ENCODE assay signal across 1 cellular context in the genomic region with DNA sequence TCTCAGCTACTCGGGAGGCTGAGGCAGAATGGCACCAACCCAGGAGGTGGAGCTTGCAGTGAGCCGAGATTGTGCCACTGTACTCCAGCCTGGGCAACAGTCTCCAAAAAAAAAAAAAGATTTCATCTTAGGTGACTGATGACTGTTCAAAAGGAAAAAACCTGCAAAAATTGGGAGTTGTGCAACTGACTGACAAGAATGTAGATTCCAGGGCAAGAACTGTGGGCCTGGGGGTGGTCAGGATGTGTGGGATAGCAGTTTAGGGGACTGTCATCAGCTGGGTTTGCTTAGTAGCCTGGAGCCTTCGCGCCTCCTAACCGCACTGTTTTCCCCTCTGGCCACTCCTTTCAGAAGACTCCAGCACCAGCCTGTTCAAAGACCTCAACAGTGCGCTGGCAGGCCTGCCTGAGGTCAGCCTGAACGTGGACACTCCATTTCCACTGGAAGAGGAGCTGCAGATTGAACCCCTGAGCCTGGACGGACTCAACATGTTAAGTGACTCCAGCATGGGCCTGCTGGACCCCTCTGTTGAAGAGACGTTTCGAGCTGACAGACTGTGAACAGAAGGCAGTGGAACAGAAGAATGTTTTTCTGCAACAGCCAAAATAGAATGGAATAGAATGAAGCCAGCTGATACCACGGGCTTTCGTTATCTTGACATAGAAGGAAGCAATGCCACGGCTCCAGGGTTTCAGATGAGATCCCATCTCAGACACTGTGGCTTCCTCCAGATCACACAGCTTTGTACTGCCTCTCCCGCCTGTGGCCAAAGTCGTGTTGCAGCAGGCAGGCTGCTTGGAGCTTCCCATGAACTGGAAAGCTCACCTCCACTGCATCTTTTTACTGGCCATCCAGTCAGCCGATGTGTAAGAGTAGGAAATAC.
TF ChIP-seq lines count a peak whose summit lies in the region.

No MANE protein-coding gene starts in this region.

TF ChIP-seq in H1, 55 proteins besides CTCF, POLR2A, EP300 and RAD21:
- no peak for TF ChIP-seq JUN (IDR thresholded peaks at IDR 0.05; ENCODE audit: low read depth, low read length)
- TF ChIP-seq, protein P1, sequence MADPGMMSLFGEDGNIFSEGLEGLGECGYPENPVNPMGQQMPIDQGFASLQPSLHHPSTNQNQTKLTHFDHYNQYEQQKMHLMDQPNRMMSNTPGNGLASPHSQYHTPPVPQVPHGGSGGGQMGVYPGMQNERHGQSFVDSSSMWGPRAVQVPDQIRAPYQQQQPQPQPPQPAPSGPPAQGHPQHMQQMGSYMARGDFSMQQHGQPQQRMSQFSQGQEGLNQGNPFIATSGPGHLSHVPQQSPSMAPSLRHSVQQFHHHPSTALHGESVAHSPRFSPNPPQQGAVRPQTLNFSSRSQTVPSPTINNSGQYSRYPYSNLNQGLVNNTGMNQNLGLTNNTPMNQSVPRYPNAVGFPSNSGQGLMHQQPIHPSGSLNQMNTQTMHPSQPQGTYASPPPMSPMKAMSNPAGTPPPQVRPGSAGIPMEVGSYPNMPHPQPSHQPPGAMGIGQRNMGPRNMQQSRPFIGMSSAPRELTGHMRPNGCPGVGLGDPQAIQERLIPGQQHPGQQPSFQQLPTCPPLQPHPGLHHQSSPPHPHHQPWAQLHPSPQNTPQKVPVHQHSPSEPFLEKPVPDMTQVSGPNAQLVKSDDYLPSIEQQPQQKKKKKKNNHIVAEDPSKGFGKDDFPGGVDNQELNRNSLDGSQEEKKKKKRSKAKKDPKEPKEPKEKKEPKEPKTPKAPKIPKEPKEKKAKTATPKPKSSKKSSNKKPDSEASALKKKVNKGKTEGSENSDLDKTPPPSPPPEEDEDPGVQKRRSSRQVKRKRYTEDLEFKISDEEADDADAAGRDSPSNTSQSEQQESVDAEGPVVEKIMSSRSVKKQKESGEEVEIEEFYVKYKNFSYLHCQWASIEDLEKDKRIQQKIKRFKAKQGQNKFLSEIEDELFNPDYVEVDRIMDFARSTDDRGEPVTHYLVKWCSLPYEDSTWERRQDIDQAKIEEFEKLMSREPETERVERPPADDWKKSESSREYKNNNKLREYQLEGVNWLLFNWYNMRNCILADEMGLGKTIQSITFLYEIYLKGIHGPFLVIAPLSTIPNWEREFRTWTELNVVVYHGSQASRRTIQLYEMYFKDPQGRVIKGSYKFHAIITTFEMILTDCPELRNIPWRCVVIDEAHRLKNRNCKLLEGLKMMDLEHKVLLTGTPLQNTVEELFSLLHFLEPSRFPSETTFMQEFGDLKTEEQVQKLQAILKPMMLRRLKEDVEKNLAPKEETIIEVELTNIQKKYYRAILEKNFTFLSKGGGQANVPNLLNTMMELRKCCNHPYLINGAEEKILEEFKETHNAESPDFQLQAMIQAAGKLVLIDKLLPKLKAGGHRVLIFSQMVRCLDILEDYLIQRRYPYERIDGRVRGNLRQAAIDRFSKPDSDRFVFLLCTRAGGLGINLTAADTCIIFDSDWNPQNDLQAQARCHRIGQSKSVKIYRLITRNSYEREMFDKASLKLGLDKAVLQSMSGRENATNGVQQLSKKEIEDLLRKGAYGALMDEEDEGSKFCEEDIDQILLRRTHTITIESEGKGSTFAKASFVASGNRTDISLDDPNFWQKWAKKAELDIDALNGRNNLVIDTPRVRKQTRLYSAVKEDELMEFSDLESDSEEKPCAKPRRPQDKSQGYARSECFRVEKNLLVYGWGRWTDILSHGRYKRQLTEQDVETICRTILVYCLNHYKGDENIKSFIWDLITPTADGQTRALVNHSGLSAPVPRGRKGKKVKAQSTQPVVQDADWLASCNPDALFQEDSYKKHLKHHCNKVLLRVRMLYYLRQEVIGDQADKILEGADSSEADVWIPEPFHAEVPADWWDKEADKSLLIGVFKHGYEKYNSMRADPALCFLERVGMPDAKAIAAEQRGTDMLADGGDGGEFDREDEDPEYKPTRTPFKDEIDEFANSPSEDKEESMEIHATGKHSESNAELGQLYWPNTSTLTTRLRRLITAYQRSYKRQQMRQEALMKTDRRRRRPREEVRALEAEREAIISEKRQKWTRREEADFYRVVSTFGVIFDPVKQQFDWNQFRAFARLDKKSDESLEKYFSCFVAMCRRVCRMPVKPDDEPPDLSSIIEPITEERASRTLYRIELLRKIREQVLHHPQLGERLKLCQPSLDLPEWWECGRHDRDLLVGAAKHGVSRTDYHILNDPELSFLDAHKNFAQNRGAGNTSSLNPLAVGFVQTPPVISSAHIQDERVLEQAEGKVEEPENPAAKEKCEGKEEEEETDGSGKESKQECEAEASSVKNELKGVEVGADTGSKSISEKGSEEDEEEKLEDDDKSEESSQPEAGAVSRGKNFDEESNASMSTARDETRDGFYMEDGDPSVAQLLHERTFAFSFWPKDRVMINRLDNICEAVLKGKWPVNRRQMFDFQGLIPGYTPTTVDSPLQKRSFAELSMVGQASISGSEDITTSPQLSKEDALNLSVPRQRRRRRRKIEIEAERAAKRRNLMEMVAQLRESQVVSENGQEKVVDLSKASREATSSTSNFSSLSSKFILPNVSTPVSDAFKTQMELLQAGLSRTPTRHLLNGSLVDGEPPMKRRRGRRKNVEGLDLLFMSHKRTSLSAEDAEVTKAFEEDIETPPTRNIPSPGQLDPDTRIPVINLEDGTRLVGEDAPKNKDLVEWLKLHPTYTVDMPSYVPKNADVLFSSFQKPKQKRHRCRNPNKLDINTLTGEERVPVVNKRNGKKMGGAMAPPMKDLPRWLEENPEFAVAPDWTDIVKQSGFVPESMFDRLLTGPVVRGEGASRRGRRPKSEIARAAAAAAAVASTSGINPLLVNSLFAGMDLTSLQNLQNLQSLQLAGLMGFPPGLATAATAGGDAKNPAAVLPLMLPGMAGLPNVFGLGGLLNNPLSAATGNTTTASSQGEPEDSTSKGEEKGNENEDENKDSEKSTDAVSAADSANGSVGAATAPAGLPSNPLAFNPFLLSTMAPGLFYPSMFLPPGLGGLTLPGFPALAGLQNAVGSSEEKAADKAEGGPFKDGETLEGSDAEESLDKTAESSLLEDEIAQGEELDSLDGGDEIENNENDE (IDR thresholded peaks at IDR 0.05; ENCODE audit: insufficient replicate concordance, low read length), result no peak
- no peak for TF ChIP-seq GTF2F1 (IDR thresholded peaks at IDR 0.05; ENCODE audit: borderline replicate concordance, low read depth, low read length)
- no peak for TF ChIP-seq JUND (IDR thresholded peaks at IDR 0.05; ENCODE audit: low read length)
- no peak for TF ChIP-seq POLR2AphosphoS5 (IDR thresholded peaks at IDR 0.05; ENCODE audit: low read depth, low read length)
- no peak for TF ChIP-seq EGR1 (IDR thresholded peaks at IDR 0.05; ENCODE audit: borderline replicate concordance, low read depth, low read length)
- TF ChIP-seq, protein P2, sequence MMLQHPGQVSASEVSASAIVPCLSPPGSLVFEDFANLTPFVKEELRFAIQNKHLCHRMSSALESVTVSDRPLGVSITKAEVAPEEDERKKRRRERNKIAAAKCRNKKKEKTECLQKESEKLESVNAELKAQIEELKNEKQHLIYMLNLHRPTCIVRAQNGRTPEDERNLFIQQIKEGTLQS (IDR thresholded peaks at IDR 0.05; ENCODE audit: insufficient read depth, low read depth, low read length), result no peak
- no peak for TF ChIP-seq PHF8 (conservative IDR thresholded peaks at IDR 0.05; ENCODE audit: low read depth, low read length)
- no peak for TF ChIP-seq CBX5 (IDR thresholded peaks at IDR 0.05; ENCODE audit: low read depth, low read length)
- no peak for TF ChIP-seq SP1 (IDR thresholded peaks at IDR 0.05; ENCODE audit: low read depth, low read length)
